Comparison of ENCODE assay signal across 10 cellular contexts in genomic region chrX:2697741-2698294, GRCh38. TPM values are rescaled to one million over a fixed set of nuclear protein-coding genes. Genes with fewer than 3 reads are reported as not detected.
DNase-seq lines count a peak whose midpoint lies in the region; ATAC-seq, FAIRE-seq and TF ChIP-seq lines count a peak whose summit lies in the region.
"Had no signal": no experiment of that assay in that cellular context is flagged by ENCODE, and none has a peak within 500 bp of the region (broad histone marks: within the 10 kb centered on the region; RNA-seq: fewer than 3 reads in every experiment).

No MANE protein-coding gene starts in this region.

- FAIRE-seq in HepG2 (lab: Jason Lieb, UNC), result no peak

- H3K36me3 Mint-ChIP-seq in activated naive CD4-positive, alpha-beta T cell treated with anti-CD3 and anti-CD28 coated beads, Interleukin-2, amount 50 U/mL, for 24 hours, result peaks cover 30% of the 10 kb centered on the region

- no peaks in the 10 kb centered on the region for H3K27me3 Mint-ChIP-seq in activated naive CD4-positive, alpha-beta T cell treated with anti-CD3 and anti-CD28 coated beads, Interleukin-2, amount 50 U/mL, for 24 hours

- no TSS peak for BruUV-seq in HepG2 (replicated peaks; lab: Mats Ljungman, UMichigan)

- H3K27ac Mint-ChIP-seq in activated naive CD4-positive, alpha-beta T cell treated with anti-CD3 and anti-CD28 coated beads, Interleukin-2, amount 50 U/mL, for 24 hours, result peak overlapping the region; percentile 99

- peaks cover 10% of the 10 kb centered on the region; the same call in 1 of the 2 replicates for H4K20me1 ChIP-seq in HepG2 (ENCODE audit: insufficient read depth, low read length)

- H3K4me2 ChIP-seq in HepG2 (ENCODE audit: low read depth, low read length), result no peak overlapping the region

- in situ Hi-C loops in HepG2 (cut with HindIII; ENCODE audit: extremely low pct_ligation_motif_present, low pct_unique_long_range_greater_than_20kb), result no loop called here

- H3K79me2 ChIP-seq in HepG2 (ENCODE audit: insufficient read depth, low read length), result peaks cover 93% of the 10 kb centered on the region

- H3K27me3 ChIP-seq in Peyer's patch (no peaks in the 10 kb centered on the region), gastroesophageal sphincter (no peaks in the 10 kb centered on the region), upper lobe of right lung (no peaks in the 10 kb centered on the region), HepG2 (ENCODE audit: control insufficient read depth in 1 of 2, insufficient read depth in 2 of 2, low read length in 2 of 2) (no peaks in the 10 kb centered on the region)

- no peak for TF ChIP-seq CTCF in Peyer's patch (IDR thresholded peaks at IDR 0.05)
- no peak for TF ChIP-seq CTCF in gastroesophageal sphincter (IDR thresholded peaks at IDR 0.05)
- TF ChIP-seq CTCF in upper lobe of right lung (IDR thresholded peaks at IDR 0.05), result no peak
- no peak for TF ChIP-seq CTCF in HepG2 (CRISPR knock-in tag; IDR thresholded peaks at IDR 0.05)

- TF ChIP-seq RAD21 in HepG2 (CRISPR knock-in tag; IDR thresholded peaks at IDR 0.05), result no peak

- peak overlapping the region; percentile 88 for H3K4me3 Mint-ChIP-seq in activated naive CD4-positive, alpha-beta T cell treated with anti-CD3 and anti-CD28 coated beads, Interleukin-2, amount 50 U/mL, for 24 hours

- POLR2A ChIA-PET in HepG2 (lab: Yijun Ruan, JAX), result no interaction called here

- WGBS in gastroesophageal sphincter (ENCODE audit: low coverage in 1 of 2), 2 donors, result 51 to 66% methylated on average over 6 to 9 of the region's 9 CpGs
- WGBS in HepG2 (ENCODE audit: low lambda C conversion rate), result 97% methylated on average over 9 of the region's 9 CpGs

- TF ChIP-seq EP300 in gastroesophageal sphincter (IDR thresholded peaks at IDR 0.05) (no peak), HepG2 (IDR thresholded peaks at IDR 0.05; ENCODE audit: low read depth in 2 of 2, low read length in 2 of 2) (no peak), HepG2 (CRISPR knock-in tag; IDR thresholded peaks at IDR 0.05; ENCODE audit: borderline replicate concordance) (no peak)

- peaks cover 0 to 5% (median 0%) of the 10 kb centered on the region in 3 donors for H3K36me3 ChIP-seq in Peyer's patch
- H3K36me3 ChIP-seq in gastroesophageal sphincter, result peaks cover 0 to 6% of the 10 kb centered on the region in 2 donors
- H3K36me3 ChIP-seq in upper lobe of right lung, result no peaks in the 10 kb centered on the region
- H3K36me3 ChIP-seq in HepG2 (replicated peaks in 1 of 2; ENCODE audit: control insufficient read depth in 1 of 2, insufficient read depth in 2 of 2, low read length in 2 of 2), result peaks cover 3 to 14% of the 10 kb centered on the region in 2 experiments; a peak in 2 of 5 replicates

- peaks cover 97% of the 10 kb centered on the region for H3K4me1 Mint-ChIP-seq in activated naive CD4-positive, alpha-beta T cell treated with anti-CD3 and anti-CD28 coated beads, Interleukin-2, amount 50 U/mL, for 24 hours

- ATAC-seq in gastroesophageal sphincter, result no peak
- no peak for ATAC-seq in upper lobe of right lung
- no peak for ATAC-seq in HepG2
- no peak for ATAC-seq in left lobe of liver

- H3K27ac ChIP-seq in Peyer's patch (peak overlapping the region in 3 of 4 donors; percentile 46 to 77 (median 71)), gastroesophageal sphincter (peak overlapping the region in 3 of 4 donors; percentile 33 to 90 (median 65)), upper lobe of right lung (peak overlapping the region; percentile 67), HepG2 (ENCODE audit: extremely low read length, insufficient read depth, low read length) (no peak overlapping the region)

- H3K9me3 ChIP-seq in Peyer's patch (no peaks in the 10 kb centered on the region), gastroesophageal sphincter (no peaks in the 10 kb centered on the region), upper lobe of right lung (no peaks in the 10 kb centered on the region), HepG2 (ENCODE audit: low read length) (no peaks in the 10 kb centered on the region)

- H3K4me1 ChIP-seq in Peyer's patch (peaks cover 0 to 68% (median 27%) of the 10 kb centered on the region in 4 donors), gastroesophageal sphincter (peaks cover 2 to 100% (median 44%) of the 10 kb centered on the region in 3 donors), upper lobe of right lung (peaks cover 75% of the 10 kb centered on the region), HepG2 (ENCODE audit: insufficient read depth, low read length) (peaks cover 33% of the 10 kb centered on the region)

- no peak overlapping the region for H2AFZ ChIP-seq in HepG2 (ENCODE audit: low read length)

- no peak for DNase-seq in activated naive CD4-positive, alpha-beta T cell treated with anti-CD3 and anti-CD28 coated beads, Interleukin-2, amount 50 U/mL, for 16 hours
- peak in 2 of 3 donors; percentile 11 to 43 for DNase-seq in Peyer's patch
- DNase-seq in upper lobe of right lung, result no peak
- no peak for DNase-seq in HepG2 (ENCODE audit: low spot score)
- DNase-seq in left lobe of liver (ENCODE audit: low spot score), result no peak
- no peak for DNase-seq in NOMO-1 treated with dmso at 0.1 percent for 144 hours (lab: John Stamatoyannopoulos, UW; ENCODE audit: unreplicated experiment)
- DNase-seq: dorsolateral prefrontal cortex, NCI-H1694 treated with DMSO at 0.1 percent for 48 hours had no signal

- CTCF ChIA-PET in HepG2 (lab: Yijun Ruan, JAX; ENCODE audit: low intra/inter-chr PET ratio, low total read pairs), result no interaction called here

- intact Hi-C loops in upper lobe of right lung (cut with DNase I), result no loop called here
- intact Hi-C loops in HepG2 (cut with micrococcal nuclease; ENCODE audit: unreplicated experiment), result no loop called here

- H3K4me3 ChIP-seq in Peyer's patch (no peak overlapping the region), gastroesophageal sphincter (peak overlapping the region in 1 of 2 donors; percentile 10), upper lobe of right lung (no peak overlapping the region), HepG2 (replicated peaks in 1 of 3; ENCODE audit: insufficient read depth in 1 of 3, low read depth in 2 of 3, low read length in 3 of 3) (no peak overlapping the region)
- H3K4me3 ChIP-seq: dorsolateral prefrontal cortex had no signal

- no peak overlapping the region for H3K9ac ChIP-seq in HepG2 (ENCODE audit: insufficient read depth, low read depth, low read length)

- TF ChIP-seq POLR2A in Peyer's patch (IDR thresholded peaks at IDR 0.05) (no peak), gastroesophageal sphincter (IDR thresholded peaks at IDR 0.05) (no peak), HepG2 (IDR thresholded peaks at IDR 0.05; ENCODE audit: insufficient read depth in 1 of 2, low read depth in 2 of 2, low read length in 2 of 2) (no peak)

- H3K9me3 Mint-ChIP-seq in activated naive CD4-positive, alpha-beta T cell treated with anti-CD3 and anti-CD28 coated beads, Interleukin-2, amount 50 U/mL, for 24 hours, result peaks cover 8% of the 10 kb centered on the region

RNA-seq across cellular contexts. Expression of gene CD99, which starts 6.7 kb away (rescaled TPM):
- total RNA-seq in Peyer's patch (100 to 1,000 TPM; 129 to 209 (median 175) TPM), gastroesophageal sphincter (100 to 1,000 TPM; 285 to 421 (median 292) TPM), upper lobe of right lung (242 TPM), HepG2 (2016; rRNA removed; fragmentation: Illumina TruSeq; extraction: Trizol) (57.9 and 111 TPM in 2 replicates), left lobe of liver (152 TPM)
- 64.5 and 76.9 TPM in 2 replicates for total RNA-seq in HepG2 (2016; cell fraction: cytosol; rRNA removed; fragmentation: Illumina TruSeq; extraction: Trizol; ENCODE audit: low read depth)
- 52.0 and 103 TPM in 2 replicates for total RNA-seq in HepG2 (2016; cell fraction: insoluble cytoplasmic fraction; rRNA removed; fragmentation: Illumina TruSeq; extraction: Trizol)
- 78.1 and 98.3 TPM in 2 replicates for total RNA-seq in HepG2 (2016; cell fraction: membrane; rRNA removed; fragmentation: Illumina TruSeq; extraction: Trizol)
- total RNA-seq in HepG2 (2016; cell fraction: nucleus; rRNA removed; fragmentation: Illumina TruSeq; extraction: Trizol), result 96.6 and 113 TPM in 2 replicates
- polyA plus RNA-seq in HepG2 (2011; rRNA removed), result 77.7 and 78.8 TPM in 2 replicates
- polyA plus RNA-seq in HepG2 (2011; cell fraction: cytosol; rRNA removed), result 125 and 154 TPM in 2 replicates
- polyA plus RNA-seq in HepG2 (2011; cell fraction: nucleus; rRNA removed), result 95.3 and 97.6 TPM in 2 replicates
- polyA plus RNA-seq in HepG2 (2012), result 165 and 308 TPM in 2 replicates
- 210 and 248 TPM in 2 replicates for polyA plus RNA-seq in HepG2 (2016; cell fraction: cytosol; fragmentation: Illumina TruSeq; extraction: Trizol; ENCODE audit: low read depth)
- polyA plus RNA-seq in HepG2 (2016; cell fraction: insoluble cytoplasmic fraction; fragmentation: Illumina TruSeq; extraction: Trizol; ENCODE audit: low read depth), result 125 and 147 TPM in 2 replicates
- 191 and 218 TPM in 2 replicates for polyA plus RNA-seq in HepG2 (2016; cell fraction: membrane; fragmentation: Illumina TruSeq; extraction: Trizol; ENCODE audit: low read depth)
- polyA plus RNA-seq in HepG2 (2016; cell fraction: nucleus; fragmentation: Illumina TruSeq; extraction: Trizol; ENCODE audit: insufficient read depth, low read depth), result 304 and 330 TPM in 2 replicates
- 27.9 and 30.5 TPM in 2 replicates for polyA minus RNA-seq in HepG2 (2011; rRNA and poly(A)+ RNA removed; ENCODE audit: low replicate concordance)
- polyA minus RNA-seq in HepG2 (2011; cell fraction: cytosol; rRNA and poly(A)+ RNA removed), result 59.3 and 60.8 TPM in 2 replicates
- polyA minus RNA-seq in HepG2 (2011; cell fraction: nucleus; rRNA and poly(A)+ RNA removed), result 32.6 TPM in 2 replicates

RNA-seq across cellular contexts. Expression of gene XG, which starts 54.0 kb away (rescaled TPM):
- total RNA-seq in Peyer's patch (under 1 TPM in 1 of 4 donors, not detected in 3; 0.40 TPM), gastroesophageal sphincter (under 1 TPM in 3 of 4 donors, not detected in 1; 0.19 to 0.67 (median 0.47) TPM), upper lobe of right lung (0.64 TPM), HepG2 (2016; rRNA removed; fragmentation: Illumina TruSeq; extraction: Trizol) (not detected in 2 replicates), left lobe of liver (not detected)
- total RNA-seq in HepG2 (2016; cell fraction: cytosol; rRNA removed; fragmentation: Illumina TruSeq; extraction: Trizol; ENCODE audit: low read depth), result not detected in 2 replicates
- total RNA-seq in HepG2 (2016; cell fraction: insoluble cytoplasmic fraction; rRNA removed; fragmentation: Illumina TruSeq; extraction: Trizol), result not detected in 2 replicates
- not detected in 2 replicates for total RNA-seq in HepG2 (2016; cell fraction: membrane; rRNA removed; fragmentation: Illumina TruSeq; extraction: Trizol)
- not detected in 2 replicates for total RNA-seq in HepG2 (2016; cell fraction: nucleus; rRNA removed; fragmentation: Illumina TruSeq; extraction: Trizol)
- not detected in 2 replicates for polyA plus RNA-seq in HepG2 (2011; rRNA removed)
- polyA plus RNA-seq in HepG2 (2011; cell fraction: cytosol; rRNA removed), result not detected in 2 replicates
- polyA plus RNA-seq in HepG2 (2011; cell fraction: nucleus; rRNA removed), result not detected in 2 replicates
- 0.07 TPM in 1 of 2 replicates, not detected in the other for polyA plus RNA-seq in HepG2 (2012)
- polyA plus RNA-seq in HepG2 (2016; cell fraction: cytosol; fragmentation: Illumina TruSeq; extraction: Trizol; ENCODE audit: low read depth), result not detected in 2 replicates
- polyA plus RNA-seq in HepG2 (2016; cell fraction: insoluble cytoplasmic fraction; fragmentation: Illumina TruSeq; extraction: Trizol; ENCODE audit: low read depth), result not detected in 2 replicates
- not detected in 2 replicates for polyA plus RNA-seq in HepG2 (2016; cell fraction: membrane; fragmentation: Illumina TruSeq; extraction: Trizol; ENCODE audit: low read depth)
- polyA plus RNA-seq in HepG2 (2016; cell fraction: nucleus; fragmentation: Illumina TruSeq; extraction: Trizol; ENCODE audit: insufficient read depth, low read depth), result not detected in 2 replicates
- not detected in 2 replicates for polyA minus RNA-seq in HepG2 (2011; rRNA and poly(A)+ RNA removed; ENCODE audit: low replicate concordance)
- not detected in 2 replicates for polyA minus RNA-seq in HepG2 (2011; cell fraction: cytosol; rRNA and poly(A)+ RNA removed)
- not detected in 2 replicates for polyA minus RNA-seq in HepG2 (2011; cell fraction: nucleus; rRNA and poly(A)+ RNA removed)

Comparison
In these comparisons a context has a peak if more than half of its experiments do, and no peak if none do; other contexts are left out.
1. DNase-seq: peak in Peyer's patch (2 of 3); none in activated naive CD4-positive, alpha-beta T cell treated with anti-CD3 and anti-CD28 coated beads, Interleukin-2, amount 50 U/mL, for 16 hours (single experiment), upper lobe of right lung (single experiment), HepG2 (single experiment), left lobe of liver (single experiment) and NOMO-1 treated with dmso at 0.1 percent for 144 hours (single experiment).